In the genomic region with DNA sequence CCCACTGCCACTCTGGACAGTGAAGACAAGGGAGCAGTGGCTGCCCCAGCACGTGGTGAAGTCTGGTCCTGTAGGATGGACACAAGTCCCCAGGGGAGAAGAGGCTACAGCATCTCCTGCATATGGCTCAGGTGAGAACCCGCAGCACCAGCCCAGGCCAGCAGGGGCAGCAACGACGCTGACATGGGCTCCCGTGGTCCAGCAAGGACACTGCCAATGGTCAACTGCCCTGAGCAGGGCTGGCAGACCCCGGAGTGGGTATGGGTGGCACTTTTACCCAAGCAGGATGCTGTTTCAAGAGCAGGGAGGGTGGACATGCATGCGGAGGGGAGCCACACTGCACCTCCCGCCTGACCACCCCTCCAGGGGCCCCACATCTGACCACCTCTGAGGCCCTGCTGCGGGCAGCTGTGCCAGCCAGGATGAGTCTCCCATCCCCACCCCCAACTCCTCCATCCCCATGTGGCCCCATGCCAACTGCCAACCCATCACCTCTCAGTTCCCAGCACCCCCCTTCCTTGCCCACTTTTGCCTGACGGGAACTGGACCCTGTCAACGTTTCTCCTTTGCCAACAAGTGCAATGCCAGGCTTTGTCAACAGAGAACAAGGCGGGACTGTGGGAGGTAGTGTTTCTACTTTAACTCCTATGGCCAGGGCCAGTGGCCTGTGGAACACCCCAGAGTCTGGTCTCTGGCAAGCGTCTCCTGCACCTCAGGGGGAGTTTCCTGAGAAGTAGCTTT, we compare ENCODE assay signal across 1 cellular context.
TF ChIP-seq lines count a peak whose summit lies in the region.

No MANE protein-coding gene starts in this region.

TF ChIP-seq in WTC11, 78 proteins besides CTCF, POLR2A, EP300 and RAD21 (continued from another document):
- TF ChIP-seq, protein P1, sequence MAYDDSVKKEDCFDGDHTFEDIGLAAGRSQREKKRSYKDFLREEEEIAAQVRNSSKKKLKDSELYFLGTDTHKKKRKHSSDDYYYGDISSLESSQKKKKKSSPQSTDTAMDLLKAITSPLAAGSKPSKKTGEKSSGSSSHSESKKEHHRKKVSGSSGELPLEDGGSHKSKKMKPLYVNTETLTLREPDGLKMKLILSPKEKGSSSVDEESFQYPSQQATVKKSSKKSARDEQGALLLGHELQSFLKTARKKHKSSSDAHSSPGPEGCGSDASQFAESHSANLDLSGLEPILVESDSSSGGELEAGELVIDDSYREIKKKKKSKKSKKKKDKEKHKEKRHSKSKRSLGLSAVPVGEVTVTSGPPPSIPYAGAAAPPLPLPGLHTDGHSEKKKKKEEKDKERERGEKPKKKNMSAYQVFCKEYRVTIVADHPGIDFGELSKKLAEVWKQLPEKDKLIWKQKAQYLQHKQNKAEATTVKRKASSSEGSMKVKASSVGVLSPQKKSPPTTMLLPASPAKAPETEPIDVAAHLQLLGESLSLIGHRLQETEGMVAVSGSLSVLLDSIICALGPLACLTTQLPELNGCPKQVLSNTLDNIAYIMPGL (CRISPR knock-in tag; IDR thresholded peaks at IDR 0.05), result no peak
